ENCODE assay signal across 12 cellular contexts in genomic region chr18:29586210-29586609, GRCh38.
DNase-seq lines count a peak whose midpoint lies in the region; ATAC-seq and TF ChIP-seq lines count a peak whose summit lies in the region.
"Had no signal": no experiment of that assay in that cellular context is flagged by ENCODE, and none has a peak within 500 bp of the region (broad histone marks: within the 10 kb centered on the region; RNA-seq: fewer than 3 reads in every experiment).

No MANE protein-coding gene starts in this region.

- H3K4me3 Mint-ChIP-seq in WTC11 (no peak overlapping the region), mesothelial cell of epicardium (no peak overlapping the region)
- H3K4me3 Mint-ChIP-seq: CD4-positive, alpha-beta T cell had no signal

- H3K4me1 Mint-ChIP-seq in WTC11 (peaks cover 4% of the 10 kb centered on the region), mesothelial cell of epicardium (no peaks in the 10 kb centered on the region)

- no peak overlapping the region for H3K27ac ChIP-seq in mesendoderm (ENCODE audit: low read depth, low read length)
- H3K27ac ChIP-seq: C4-2B had no signal

- no peak overlapping the region for H2BK120ac ChIP-seq in mesendoderm (ENCODE audit: low read depth, low read length)

- H3K79me1 ChIP-seq in mesendoderm (ENCODE audit: low read length) = no peaks in the 10 kb centered on the region

- TF ChIP-seq CTCF in WTC11 (IDR thresholded peaks at IDR 0.05) = no peak
- no peak for TF ChIP-seq CTCF in mesothelial cell of epicardium (IDR thresholded peaks at IDR 0.05; ENCODE audit: unreplicated experiment)

- no CpG with 5 or more reads among the region's 3 CpGs for WGBS in mesendoderm (ENCODE audit: extremely low coverage, insufficient coverage, low lambda C conversion rate)

- H3K9me3 Mint-ChIP-seq in WTC11 = peaks cover 22% of the 10 kb centered on the region
- peaks cover 16% of the 10 kb centered on the region for H3K9me3 Mint-ChIP-seq in mesothelial cell of epicardium

- H3K27ac Mint-ChIP-seq in WTC11 (no peak overlapping the region), mesothelial cell of epicardium (no peak overlapping the region)
- H3K27ac Mint-ChIP-seq: CD4-positive, alpha-beta T cell had no signal

- H4K5ac ChIP-seq in mesendoderm (ENCODE audit: low read length) = no peak overlapping the region

- H3K4me3 ChIP-seq in mesendoderm (ENCODE audit: low read length) (no peak overlapping the region), HAP-1 (no peak overlapping the region)

- no peaks in the 10 kb centered on the region for H3K79me2 ChIP-seq in mesendoderm (ENCODE audit: control insufficient read depth, insufficient read depth, low read length)

- no peak overlapping the region for H3K4me2 ChIP-seq in mesendoderm (ENCODE audit: low read length)

- POLR2A ChIA-PET in WTC11 (lab: Charles Lee) = no interaction called here

- H3K36me3 Mint-ChIP-seq in WTC11 = peaks cover 3% of the 10 kb centered on the region; the same call in 1 of the 2 replicates
- H3K36me3 Mint-ChIP-seq in mesothelial cell of epicardium = no peaks in the 10 kb centered on the region

- no peak overlapping the region for H3K18ac ChIP-seq in mesendoderm (ENCODE audit: low read length)

- H3K9ac ChIP-seq in mesendoderm (ENCODE audit: low read length) = no peak overlapping the region

- in situ Hi-C loops in HAP-1 (cut with MboI; ENCODE audit: low sequenced_read_pairs) = no loop called here

- no peaks in the 10 kb centered on the region for H3K9me3 ChIP-seq in HAP-1
- H3K9me3 ChIP-seq: Caco-2 had no signal

- H2BK15ac ChIP-seq in mesendoderm (replicated peaks; ENCODE audit: low read depth) = no peak overlapping the region

- no peak overlapping the region for H3K4ac ChIP-seq in mesendoderm (ENCODE audit: low read depth, low read length)

- peak; percentile 72 for ATAC-seq in WTC11
- ATAC-seq in HG03045 (IDR thresholded peaks at IDR 0.05; ENCODE audit: unreplicated experiment) = no peak

- H3K27me3 ChIP-seq in mesendoderm (ENCODE audit: insufficient read depth, low read length, poor library complexity) (no peaks in the 10 kb centered on the region), HAP-1 (ENCODE audit: low read depth) (no peaks in the 10 kb centered on the region)

- H3K4me1 ChIP-seq in mesendoderm (ENCODE audit: control insufficient read depth, low read depth, low read length) = no peaks in the 10 kb centered on the region
- no peaks in the 10 kb centered on the region for H3K4me1 ChIP-seq in HAP-1
- H3K4me1 ChIP-seq: Caco-2 had no signal

- no peak overlapping the region for H2BK5ac ChIP-seq in mesendoderm (ENCODE audit: low read length)

- no peak overlapping the region for H4K8ac ChIP-seq in mesendoderm (ENCODE audit: low read depth, low read length)

- H3K36me3 ChIP-seq in mesendoderm (ENCODE audit: control insufficient read depth, insufficient read depth, low read length) = no peaks in the 10 kb centered on the region
- H3K36me3 ChIP-seq in HAP-1 (replicated peaks) = no peaks in the 10 kb centered on the region

- H3K27me3 Mint-ChIP-seq in WTC11 (ENCODE audit: low read depth) (no peaks in the 10 kb centered on the region; the same call in 1 of the 2 replicates), mesothelial cell of epicardium (ENCODE audit: low read depth) (no peaks in the 10 kb centered on the region)
- H3K27me3 Mint-ChIP-seq: CD4-positive, alpha-beta T cell had no signal

- H3K23ac ChIP-seq in mesendoderm (ENCODE audit: low read length) = no peak overlapping the region

- CTCF ChIA-PET in WTC11 (lab: Charles Lee) = interaction anchor here (0.7 kb wide), 1 partner anchor 8 kb away, joined by 6 read pairs; no protein-coding TSS in a partner anchor

- DNase-seq in WTC11 (ENCODE audit: low spot score) = peak; percentile 67
- peak; percentile 33 for DNase-seq in iPS DF 19.7 (ENCODE audit: low read depth, low spot score)
- DNase-seq in mesendoderm = peak; percentile 11
- DNase-seq in mesothelial cell of epicardium (ENCODE audit: low spot score in 2 of 2, unreplicated experiment in 2 of 2) = no peak
- no peak for DNase-seq in HAP-1 (ENCODE audit: low spot score in 2 of 2)
- DNase-seq: ACHN; Caco-2; CD4-positive, alpha-beta T cell; GDM1; KG1 had no signal

- no peak overlapping the region for H2AK5ac ChIP-seq in mesendoderm (ENCODE audit: low read length)

- H3K56ac ChIP-seq in mesendoderm (ENCODE audit: low read length) = no peak overlapping the region

TF ChIP-seq in WTC11, 78 proteins besides CTCF, POLR2A, EP300 and RAD21:
- TF ChIP-seq, protein P1, sequence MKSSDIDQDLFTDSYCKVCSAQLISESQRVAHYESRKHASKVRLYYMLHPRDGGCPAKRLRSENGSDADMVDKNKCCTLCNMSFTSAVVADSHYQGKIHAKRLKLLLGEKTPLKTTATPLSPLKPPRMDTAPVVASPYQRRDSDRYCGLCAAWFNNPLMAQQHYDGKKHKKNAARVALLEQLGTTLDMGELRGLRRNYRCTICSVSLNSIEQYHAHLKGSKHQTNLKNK (CRISPR knock-in tag; IDR thresholded peaks at IDR 0.05) = no peak
- peak; percentile 73; the same call in 1 of the 2 replicates for TF ChIP-seq ZNF423 (CRISPR knock-in tag; IDR thresholded peaks at IDR 0.05)

Comparison
In these comparisons a context has a peak if more than half of its experiments do, and no peak if none do; other contexts are left out.
1. DNase-seq: peak in WTC11 (single experiment), iPS DF 19.7 (single experiment) and mesendoderm (single experiment); none in mesothelial cell of epicardium (0 of 2) and HAP-1 (0 of 2).